In the genomic region with DNA sequence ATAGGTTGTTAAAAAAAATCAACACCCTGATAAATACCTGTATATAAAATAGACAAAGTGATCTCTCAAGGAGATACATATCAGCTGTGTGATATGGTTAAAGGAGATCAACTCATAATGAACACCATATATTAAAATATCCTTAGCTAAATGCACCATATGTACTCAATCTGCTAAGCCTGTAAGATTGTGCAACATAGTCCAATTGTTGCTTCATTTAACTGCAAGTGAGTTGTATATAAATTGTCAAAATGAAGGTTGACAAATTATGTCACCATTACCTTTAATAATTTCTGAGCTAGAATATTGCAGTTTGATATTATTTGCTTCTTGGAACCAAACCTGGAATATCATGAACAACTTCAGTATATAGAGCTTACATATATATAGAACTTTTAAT, we compare ENCODE assay signal across 25 cellular contexts.
"Had no signal": no experiment of that assay in that cellular context is flagged by ENCODE, and none has a peak within 500 bp of the region (broad histone marks: within the 10 kb centered on the region; RNA-seq: fewer than 3 reads in every experiment).

No MANE protein-coding gene starts in this region.

- H3K4me1 Mint-ChIP-seq: activated naive CD4-positive, alpha-beta T cell treated with anti-CD3 and anti-CD28 coated beads, Interleukin-2, amount 50 U/mL, for 24 hours; T-cell had no signal

- H3K9ac ChIP-seq: parathyroid adenoma had no signal

- H3K27me3 Mint-ChIP-seq: activated naive CD4-positive, alpha-beta T cell treated with anti-CD3 and anti-CD28 coated beads, Interleukin-2, amount 50 U/mL, for 24 hours; stimulated activated naive CD8-positive, alpha-beta T cell treated with anti-CD3 and anti-CD28 coated beads, Interleukin-15, Interleukin-2, amounts not matched to agents 100 ng/mL and 50 ng/mL, for 24 hours; T-cell had no signal

- H3K36me3 ChIP-seq: ascending aorta, brain microvascular endothelial cell, gastroesophageal sphincter, thyroid gland, upper lobe of right lung, WERI-Rb-1 had no signal

- H3K4me3 ChIP-seq: ascending aorta, gastroesophageal sphincter, thyroid gland, upper lobe of right lung had no signal

- H3K9me3 Mint-ChIP-seq: activated naive CD4-positive, alpha-beta T cell treated with anti-CD3 and anti-CD28 coated beads, Interleukin-2, amount 50 U/mL, for 24 hours; stimulated activated naive CD8-positive, alpha-beta T cell treated with anti-CD3 and anti-CD28 coated beads, Interleukin-15, Interleukin-2, amounts not matched to agents 100 ng/mL and 50 ng/mL, for 24 hours had no signal

- H3K27me3 ChIP-seq: ascending aorta, brain microvascular endothelial cell, gastroesophageal sphincter, thyroid gland, upper lobe of right lung had no signal

- ATAC-seq: activated CD8-positive, alpha-beta T cell treated with anti-CD3 and anti-CD28 coated beads, Interleukin-2, amount 10 ng/mL, durations not matched to agents 7 days and 5 days; gastroesophageal sphincter; left cardiac atrium; right cardiac atrium; T-cell; upper lobe of right lung had no signal

- H3K9me3 ChIP-seq: ascending aorta, gastroesophageal sphincter, thyroid gland, upper lobe of right lung had no signal

- H3K4me3 Mint-ChIP-seq: activated CD8-positive, alpha-beta T cell treated with anti-CD3 and anti-CD28 coated beads, Interleukin-2, amount 10 ng/mL, durations not matched to agents 7 days and 5 days; activated naive CD4-positive, alpha-beta T cell treated with anti-CD3 and anti-CD28 coated beads, Interleukin-2, amount 50 U/mL, for 24 hours; activated T-helper 1 cell treated with anti-CD3 and anti-CD28 coated beads, Interleukin-12 subunit alpha, Interleukin-12 subunit beta, Interleukin-2, Interleukin-4 antibody, amounts not matched to agents 30 ng/mL and 10 ng/mL and 1 ng/mL, durations not matched to agents 14 hours and 24 hours and 36 hours; stimulated activated naive CD8-positive, alpha-beta T cell treated with anti-CD3 and anti-CD28 coated beads, Interleukin-15, Interleukin-2, amounts not matched to agents 100 ng/mL and 50 ng/mL, for 24 hours; T-cell; T-helper 2 cell treated with Interferon-gamma antibody and Interleukin-4, amounts not matched to agents 5 μg/mL and 100 μg/mL, for 36 hours had no signal

- H3K4me1 ChIP-seq: ascending aorta, gastroesophageal sphincter, parathyroid adenoma, thyroid gland, upper lobe of right lung had no signal

- H3K36me3 Mint-ChIP-seq: activated naive CD4-positive, alpha-beta T cell treated with anti-CD3 and anti-CD28 coated beads, Interleukin-2, amount 50 U/mL, for 24 hours; T-cell had no signal

- H3K27ac Mint-ChIP-seq: activated CD8-positive, alpha-beta T cell treated with anti-CD3 and anti-CD28 coated beads, Interleukin-2, amount 10 ng/mL, durations not matched to agents 7 days and 5 days; activated naive CD4-positive, alpha-beta T cell treated with anti-CD3 and anti-CD28 coated beads, Interleukin-2, amount 50 U/mL, for 24 hours; activated T-helper 1 cell treated with anti-CD3 and anti-CD28 coated beads, Interleukin-12 subunit alpha, Interleukin-12 subunit beta, Interleukin-2, Interleukin-4 antibody, amounts not matched to agents 30 ng/mL and 10 ng/mL and 1 ng/mL, durations not matched to agents 14 hours and 24 hours and 36 hours; stimulated activated naive CD8-positive, alpha-beta T cell treated with anti-CD3 and anti-CD28 coated beads, Interleukin-15, Interleukin-2, amounts not matched to agents 100 ng/mL and 50 ng/mL, for 24 hours; T-cell; T-helper 2 cell treated with Interferon-gamma antibody and Interleukin-4, amounts not matched to agents 5 μg/mL and 100 μg/mL, for 36 hours had no signal

- DNase-seq: activated CD4-positive, alpha-beta T cell treated with anti-CD3 and anti-CD28 coated beads for 1 hour; activated CD4-positive, alpha-beta T cell treated with anti-CD3 and anti-CD28 coated beads, Interleukin-2, amount 50 U/mL, for 1 hour; activated CD8-positive, alpha-beta T cell treated with anti-CD3 and anti-CD28 coated beads, Interleukin-2, amount 10 ng/mL, durations not matched to agents 7 days and 5 days; activated gamma-delta T cell treated with Interleukin-2 at 50 U/mL for 16 hours; brain microvascular endothelial cell; cerebellar nuclear complex; head of caudate nucleus; hypothalamus; islet precursor cell; left cardiac atrium; nucleus accumbens; right cardiac atrium; stimulated activated CD4-positive, alpha-beta T cell treated with anti-CD3 and anti-CD28 coated beads, Interleukin-12 subunit alpha, Interleukin-12 subunit beta, amount 100 ng/mL, for 4 hours; substantia nigra; T-cell; thyroid gland; upper lobe of right lung; WERI-Rb-1 had no signal
